In genomic region chr12:62484234-62484633, GRCh38 we compare ENCODE assay signal across 15 cellular contexts. TPM values are rescaled to one million over a fixed set of nuclear protein-coding genes. Genes with fewer than 3 reads are reported as not detected.
DNase-seq lines count a peak whose midpoint lies in the region; ATAC-seq, FAIRE-seq and TF ChIP-seq lines count a peak whose summit lies in the region.
"Had no signal": no experiment of that assay in that cellular context is flagged by ENCODE, and none has a peak within 500 bp of the region (broad histone marks: within the 10 kb centered on the region; RNA-seq: fewer than 3 reads in every experiment).

No MANE protein-coding gene starts in this region.

- TF ChIP-seq CTCF in keratinocyte (optimal IDR thresholded peaks at IDR 0.05 in 1 of 3, IDR thresholded peaks at IDR 0.05 in 1 of 3, conservative IDR thresholded peaks at IDR 0.05 in 1 of 3; ENCODE audit: extremely low read depth in 1 of 3, insufficient read depth in 2 of 3, low read length in 3 of 3), result no peak

- H3K4me1 ChIP-seq in keratinocyte (ENCODE audit: control insufficient read depth, extremely low read depth, insufficient read depth, low read length) (peaks cover 9% of the 10 kb centered on the region), right cardiac atrium (ENCODE audit: control insufficient read depth, insufficient read depth, low read length) (no peaks in the 10 kb centered on the region)

- dilution Hi-C loops in keratinocyte (cut with MboI; ENCODE audit: extremely low pct_ligation_motif_present, low sequenced_read_pairs), result no loop called here

- peak overlapping the region; percentile 3 for H2AFZ ChIP-seq in keratinocyte (ENCODE audit: control insufficient read depth, low read length)

- intact Hi-C loops in right cardiac atrium (cut with DNase I), result no loop called here

- FAIRE-seq in GM19239 (lab: Jason Lieb, UNC), result peak; percentile 52
- FAIRE-seq in keratinocyte (lab: Jason Lieb, UNC), result no peak
- FAIRE-seq: HepG2 had no signal

- H4K20me1 ChIP-seq in keratinocyte (ENCODE audit: control insufficient read depth, extremely low read depth, insufficient read depth, low read length), result no peaks in the 10 kb centered on the region

- peaks cover 31% of the 10 kb centered on the region for H3K79me2 ChIP-seq in keratinocyte (ENCODE audit: control insufficient read depth, insufficient read depth, low read length)

- WGBS in right cardiac atrium, result 82% methylated on average over 2 of the region's 2 CpGs

- no peaks in the 10 kb centered on the region for H3K27me3 ChIP-seq in keratinocyte (ENCODE audit: control insufficient read depth, extremely low read depth, insufficient read depth, low read length)
- H3K27me3 ChIP-seq in right cardiac atrium (ENCODE audit: control insufficient read depth, insufficient read depth), result no peaks in the 10 kb centered on the region
- H3K27me3 ChIP-seq: heart right ventricle had no signal

- DNase-seq in EL (peak; percentile 16), GM19239 (ENCODE audit: insufficient read length, low spot score) (no peak), keratinocyte (ENCODE audit: low read depth, low spot score) (no peak), DMS79 treated with DMSO at 0.1 percent for 48 hours (lab: John Stamatoyannopoulos, UW) (no peak), right cardiac atrium (no peak)
- DNase-seq: activated CD4-positive, alpha-beta T cell treated with anti-CD3 and anti-CD28 coated beads for 1 hour; activated T-cell treated with anti-CD3 and anti-CD28 coated beads, Interleukin-2, amount 50 U/mL, for 4 hours; heart right ventricle; MV-4-11; stimulated activated naive CD8-positive, alpha-beta T cell treated with anti-CD3 and anti-CD28 coated beads, Interleukin-15, amount 100 ng/mL, for 72 hours; T-helper 2 cell had no signal

- no peak overlapping the region for H3K27ac ChIP-seq in keratinocyte (ENCODE audit: control insufficient read depth, insufficient read depth, low read length)
- H3K27ac ChIP-seq in right cardiac atrium (ENCODE audit: low read length), result no peak overlapping the region
- H3K27ac ChIP-seq: C4-2B, heart right ventricle had no signal

- no peak overlapping the region for H3K9ac ChIP-seq in keratinocyte (ENCODE audit: control insufficient read depth, extremely low read depth, insufficient read depth, low read length)

- peak overlapping the region; percentile 19 for H3K4me2 ChIP-seq in keratinocyte (ENCODE audit: control insufficient read depth, extremely low read depth, insufficient read depth, low read depth, low read length)

- H3K4me3 ChIP-seq in keratinocyte (ENCODE audit: control insufficient read depth in 2 of 3, extremely low read depth in 1 of 3, insufficient read depth in 2 of 3, low read depth in 1 of 3, low read length in 3 of 3) (no peak overlapping the region), right cardiac atrium (ENCODE audit: low read length) (no peak overlapping the region)
- H3K4me3 ChIP-seq: heart right ventricle had no signal

- no peaks in the 10 kb centered on the region for H3K9me1 ChIP-seq in keratinocyte (ENCODE audit: control insufficient read depth, extremely low read depth, insufficient read depth, low read length)

- peaks cover 0 to 1% of the 10 kb centered on the region in 2 experiments for H3K36me3 ChIP-seq in keratinocyte (ENCODE audit: control insufficient read depth in 2 of 2, extremely low read depth in 1 of 2, insufficient read depth in 2 of 2, low read length in 2 of 2)

- ATAC-seq in SK-N-SH treated with all-trans-retinoic acid at 6 μM for 48 hours, result peak; percentile 54; the same call in 2 of the 3 replicates
- ATAC-seq in HG02981 (IDR thresholded peaks at IDR 0.05; ENCODE audit: unreplicated experiment), result no peak
- no peak for ATAC-seq in right cardiac atrium
- ATAC-seq: activated T-cell treated with anti-CD3 and anti-CD28 coated beads, Interleukin-2, amount 50 U/mL, for 4 hours; heart right ventricle; HepG2; stimulated activated naive CD8-positive, alpha-beta T cell treated with anti-CD3 and anti-CD28 coated beads, Interleukin-15, amount 100 ng/mL, for 72 hours had no signal

- no peaks in the 10 kb centered on the region for H3K9me3 ChIP-seq in keratinocyte (ENCODE audit: control insufficient read depth, low read depth, low read length)
- no peaks in the 10 kb centered on the region for H3K9me3 ChIP-seq in right cardiac atrium (ENCODE audit: control insufficient read depth, low read length)
- H3K9me3 ChIP-seq: heart right ventricle had no signal

TF ChIP-seq in SK-N-SH treated with all-trans-retinoic acid at 6 μM for 48 hours, 23 proteins besides CTCF, POLR2A, EP300 and RAD21:
- TF ChIP-seq ESRRG (CRISPR knock-in tag; IDR thresholded peaks at IDR 0.05) (no peak), ZNF565 (CRISPR knock-in tag; conservative IDR thresholded peaks at IDR 0.05; ENCODE audit: low read depth) (no peak)
TF ChIP-seq in SK-N-SH treated with all-trans-retinoic acid at 6 μM for 48 hours: peak in this region for 0.

RNA-seq across cellular contexts. Expression of gene MON2, which starts 17.6 kb away (rescaled TPM):
- polyA plus RNA-seq in keratinocyte, result 4.5 to 18.5 TPM (median 11.9 TPM) in 3 replicates
- polyA plus RNA-seq in keratinocyte (2011; ENCODE audit: low read depth), result 9.7 TPM
- polyA plus RNA-seq in keratinocyte (2011; cell fraction: cytosol; rRNA removed), result 3.0 and 6.8 TPM in 2 replicates
- polyA plus RNA-seq in keratinocyte (2011; cell fraction: nucleus; rRNA removed), result 26.0 and 34.5 TPM in 2 replicates
- 9.9 and 11.3 TPM in 2 replicates for polyA plus RNA-seq in keratinocyte (2012; ENCODE audit: low replicate concordance)
- 14.9 to 40.1 TPM (median 16.7 TPM) in 3 replicates for polyA minus RNA-seq in keratinocyte
- 6.5 TPM for polyA minus RNA-seq in keratinocyte (2011; cell fraction: cytosol; rRNA and poly(A)+ RNA removed)
- 35.7 and 79.3 TPM in 2 replicates for polyA minus RNA-seq in keratinocyte (2011; cell fraction: nucleus; rRNA and poly(A)+ RNA removed)
- 10 to 100 TPM; 23.4 to 29.0 (median 25.7) TPM for total RNA-seq in right cardiac atrium
- polyA plus RNA-seq in right cardiac atrium, result 9.1 TPM
